In the genomic region with DNA sequence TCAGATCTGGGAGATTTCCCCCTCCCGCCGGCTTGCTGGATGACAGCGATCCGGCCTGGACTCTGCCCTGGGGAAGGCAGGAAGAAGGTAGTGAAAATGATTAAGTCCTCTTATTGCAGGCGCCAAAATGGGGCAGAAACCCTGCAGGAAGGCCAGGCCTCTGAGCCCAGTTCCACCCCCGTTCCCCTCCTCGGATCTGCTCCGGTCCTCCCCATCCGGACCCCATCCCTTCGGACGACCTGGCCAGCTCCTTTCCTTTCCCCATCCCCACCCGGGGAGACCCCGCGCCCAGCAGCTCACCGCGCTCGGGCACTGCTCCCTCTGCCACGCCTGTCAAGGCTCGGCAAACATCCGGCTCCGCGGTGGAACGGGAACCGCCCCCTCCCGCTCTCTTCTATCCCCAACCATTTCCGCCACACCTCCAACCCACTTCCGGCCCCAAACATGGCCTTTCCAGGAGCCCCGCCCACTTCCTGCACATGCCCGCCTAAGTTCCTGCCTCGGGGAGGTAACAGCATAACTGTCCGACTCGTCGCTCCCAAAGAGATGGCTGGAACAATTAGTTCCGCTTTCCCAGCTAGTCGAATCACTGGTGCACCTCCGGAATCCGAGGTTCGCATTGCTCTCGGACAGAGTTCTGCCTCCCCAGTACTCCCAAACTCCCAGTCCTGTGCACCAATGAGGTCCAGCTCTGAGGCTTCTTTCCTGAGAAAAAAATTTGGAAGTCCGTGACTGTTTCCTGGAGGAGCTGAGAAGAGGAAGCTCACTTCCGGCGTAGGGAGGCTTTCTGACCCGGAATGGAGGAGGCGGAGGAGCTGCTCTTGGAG, we compare ENCODE assay signal across 8 cellular contexts. TPM values are rescaled to one million over a fixed set of nuclear protein-coding genes. Genes with fewer than 3 reads are reported as not detected.
DNase-seq lines count a peak whose midpoint lies in the region; ATAC-seq, FAIRE-seq and TF ChIP-seq lines count a peak whose summit lies in the region.

A gene (minus strand): TSS at position 369 of the 827 bp plus-strand sequence. CDS start 4,512 bp downstream, outside the sequence.
A gene (plus strand): TSS at position 781 of the 827 bp plus-strand sequence. CDS start 17 bp downstream, at position 798.

- peak within 1 kb of the TSS; percentile 80 to 96 for H3K27ac ChIP-seq in small intestine (ENCODE audit: low read depth in 1 of 2, low read length in 1 of 2)

- FAIRE-seq in bronchial epithelial cell (lab: Jason Lieb, UNC) (no peak), small intestine (lab: Jason Lieb, UNC) (no peak)

- CTCF ChIA-PET in AG04449 (lab: Yijun Ruan, JAX), result interaction anchor here (1.4 to 1.5 kb wide), 2 partner anchors 13 to 311 kb away, joined by 3 read pairs; no protein-coding TSS in a partner anchor

- H3K4me1 ChIP-seq in small intestine (ENCODE audit: control insufficient read depth in 2 of 2, insufficient read depth in 1 of 2, low read depth in 1 of 2, low read length in 1 of 2), result peaks cover 0 to 3% of the 10 kb centered on the region in 2 donors

- WGBS in small intestine, 3 donors, result 0 to 1% (median 1%) methylated on average over 41 to 44 of the region's 44 CpGs

- H3K4me3 ChIP-seq in AG04449 (ENCODE audit: low read depth, low read length) (peak within 1 kb of the TSS; percentile 99), WI38 (ENCODE audit: low read depth, low read length) (peak within 1 kb of the TSS; percentile 99), bronchial epithelial cell (ENCODE audit: low read depth, low read length) (peak within 1 kb of the TSS; percentile 65), small intestine (ENCODE audit: low read depth in 1 of 2, low read length in 2 of 2) (peak within 1 kb of the TSS; percentile 81 to 95)

- no peaks in the 10 kb centered on the region for H3K9me3 ChIP-seq in small intestine (ENCODE audit: control insufficient read depth, low read depth)

- DNase-seq in AG04449 (ENCODE audit: low read depth, low spot score) (peak; percentile 95), NCI-H2227 treated with DMSO at 0.1 percent for 48 hours (lab: John Stamatoyannopoulos, UW) (peak; percentile 98), bronchial epithelial cell (ENCODE audit: low read depth) (peak; percentile 96), iPS-NIHi11 (ENCODE audit: low spot score) (peak; percentile 97), small intestine (peak; percentile 100)

- no peaks in the 10 kb centered on the region for H3K27me3 ChIP-seq in bronchial epithelial cell (ENCODE audit: control insufficient read depth, insufficient read depth, low read length)
- H3K27me3 ChIP-seq in small intestine (ENCODE audit: control insufficient read depth in 2 of 2, insufficient read depth in 2 of 2, low read length in 2 of 2), result no peaks in the 10 kb centered on the region

- ATAC-seq in GM18907 (IDR thresholded peaks at IDR 0.05; ENCODE audit: unreplicated experiment), result peak; percentile 93
- ATAC-seq in HG03159 (IDR thresholded peaks at IDR 0.05; ENCODE audit: unreplicated experiment), result peak; percentile 90

- H3K36me3 ChIP-seq in bronchial epithelial cell (ENCODE audit: control insufficient read depth, insufficient read depth, low read length) (peaks cover 31% of the 10 kb centered on the region), small intestine (ENCODE audit: control insufficient read depth in 2 of 2, insufficient read depth in 2 of 2, low read length in 2 of 2) (peaks cover 12 to 16% of the 10 kb centered on the region in 2 donors)

- POLR2A ChIA-PET in AG04449 (lab: Yijun Ruan, JAX), result interaction anchor here (0.8 to 2.4 kb wide), 5 partner anchors 8 to 82 kb away, joined by 3 to 24 read pairs (median 3); no protein-coding TSS in a partner anchor

- TF ChIP-seq CTCF in AG04449 (IDR thresholded peaks at IDR 0.05; ENCODE audit: insufficient read depth, low read length, missing control alignments) (no peak), WI38 (IDR thresholded peaks at IDR 0.05; ENCODE audit: low read depth, low read length) (no peak), bronchial epithelial cell (IDR thresholded peaks at IDR 0.05; ENCODE audit: insufficient read depth, low read length, severe bottlenecking) (no peak)

RNA-seq across cellular contexts. Expression of the first gene that starts in this region (rescaled TPM):
- total RNA-seq in bronchial epithelial cell, result 15.5 and 19.6 TPM in 2 replicates
- polyA plus RNA-seq in small intestine, result 10 to 100 TPM; 18.6 to 29.6 (median 22.4) TPM

RNA-seq across cellular contexts. Expression of the second gene that starts in this region (rescaled TPM):
- 7.6 and 8.2 TPM in 2 replicates for total RNA-seq in bronchial epithelial cell
- 10 to 100 TPM in 2 of 3 donors, 1 to 10 TPM in 1; 8.7 to 11.6 (median 11.4) TPM for polyA plus RNA-seq in small intestine

Comparison
In these comparisons a context has a peak if more than half of its experiments do, and no peak if none do; other contexts are left out.
1. Peak in every context shown above with its lines: DNase-seq, ATAC-seq, H3K4me3 ChIP-seq and H3K27ac ChIP-seq.